In the genomic region with DNA sequence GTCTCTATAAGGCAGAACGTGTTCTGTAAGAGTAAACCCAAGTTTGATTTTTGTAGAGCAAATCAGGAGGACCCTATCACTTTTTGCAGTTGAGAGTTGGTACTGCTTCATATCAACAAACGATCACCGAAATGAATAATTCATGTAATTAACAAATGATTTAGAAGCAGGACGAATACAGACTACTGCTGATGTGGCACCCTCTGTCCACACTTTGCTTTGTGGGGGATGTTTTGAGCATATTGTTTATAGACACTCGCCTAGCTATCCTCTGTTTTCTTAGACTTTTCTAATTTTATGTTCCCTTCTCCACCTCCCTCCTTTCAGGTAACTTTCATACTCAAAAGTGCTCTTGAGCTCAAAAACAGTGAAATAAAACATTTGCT, we compare ENCODE assay signal across 2 cellular contexts.
TF ChIP-seq lines count a peak whose summit lies in the region.

No MANE protein-coding gene starts in this region.

TF ChIP-seq in A549, 52 proteins besides CTCF, POLR2A, EP300 and RAD21 (continued from another document):
- TF ChIP-seq EHF (CRISPR knock-in tag; IDR thresholded peaks at IDR 0.05) (no peak), TFCP2L1 (CRISPR knock-in tag; IDR thresholded peaks at IDR 0.05) (no peak), ZFP36 (IDR thresholded peaks at IDR 0.05; ENCODE audit: borderline replicate concordance, partially characterized antibody) (no peak)
- TF ChIP-seq, protein P1, sequence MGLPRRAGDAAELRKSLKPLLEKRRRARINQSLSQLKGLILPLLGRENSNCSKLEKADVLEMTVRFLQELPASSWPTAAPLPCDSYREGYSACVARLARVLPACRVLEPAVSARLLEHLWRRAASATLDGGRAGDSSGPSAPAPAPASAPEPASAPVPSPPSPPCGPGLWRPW (IDR thresholded peaks at IDR 0.05), result no peak
TF ChIP-seq in A549: peak in this region for 0.

TF ChIP-seq in GM12878, 131 proteins besides CTCF, POLR2A, EP300 and RAD21:
- TF ChIP-seq, protein P2, sequence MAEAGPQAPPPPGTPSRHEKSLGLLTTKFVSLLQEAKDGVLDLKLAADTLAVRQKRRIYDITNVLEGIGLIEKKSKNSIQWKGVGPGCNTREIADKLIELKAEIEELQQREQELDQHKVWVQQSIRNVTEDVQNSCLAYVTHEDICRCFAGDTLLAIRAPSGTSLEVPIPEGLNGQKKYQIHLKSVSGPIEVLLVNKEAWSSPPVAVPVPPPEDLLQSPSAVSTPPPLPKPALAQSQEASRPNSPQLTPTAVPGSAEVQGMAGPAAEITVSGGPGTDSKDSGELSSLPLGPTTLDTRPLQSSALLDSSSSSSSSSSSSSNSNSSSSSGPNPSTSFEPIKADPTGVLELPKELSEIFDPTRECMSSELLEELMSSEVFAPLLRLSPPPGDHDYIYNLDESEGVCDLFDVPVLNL (IDR thresholded peaks at IDR 0.05; ENCODE audit: low read depth, low read length), result no peak
- TF ChIP-seq, protein P3, sequence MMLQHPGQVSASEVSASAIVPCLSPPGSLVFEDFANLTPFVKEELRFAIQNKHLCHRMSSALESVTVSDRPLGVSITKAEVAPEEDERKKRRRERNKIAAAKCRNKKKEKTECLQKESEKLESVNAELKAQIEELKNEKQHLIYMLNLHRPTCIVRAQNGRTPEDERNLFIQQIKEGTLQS (IDR thresholded peaks at IDR 0.05; ENCODE audit: borderline replicate concordance, extremely low read depth, low read depth, low read length), result no peak
- TF ChIP-seq SUZ12 (IDR thresholded peaks at IDR 0.05; ENCODE audit: unreplicated experiment) (no peak), NR2C2 (IDR thresholded peaks at IDR 0.05; ENCODE audit: borderline replicate concordance, control insufficient read depth, insufficient read length, low read depth) (no peak), CREB1 (IDR thresholded peaks at IDR 0.05; ENCODE audit: low read depth) (no peak), IRF5 (IDR thresholded peaks at IDR 0.05; ENCODE audit: borderline replicate concordance) (no peak), NR2F1 (conservative IDR thresholded peaks at IDR 0.05) (no peak), GABPA (IDR thresholded peaks at IDR 0.05; ENCODE audit: low read depth) (no peak)
- TF ChIP-seq, protein P4, sequence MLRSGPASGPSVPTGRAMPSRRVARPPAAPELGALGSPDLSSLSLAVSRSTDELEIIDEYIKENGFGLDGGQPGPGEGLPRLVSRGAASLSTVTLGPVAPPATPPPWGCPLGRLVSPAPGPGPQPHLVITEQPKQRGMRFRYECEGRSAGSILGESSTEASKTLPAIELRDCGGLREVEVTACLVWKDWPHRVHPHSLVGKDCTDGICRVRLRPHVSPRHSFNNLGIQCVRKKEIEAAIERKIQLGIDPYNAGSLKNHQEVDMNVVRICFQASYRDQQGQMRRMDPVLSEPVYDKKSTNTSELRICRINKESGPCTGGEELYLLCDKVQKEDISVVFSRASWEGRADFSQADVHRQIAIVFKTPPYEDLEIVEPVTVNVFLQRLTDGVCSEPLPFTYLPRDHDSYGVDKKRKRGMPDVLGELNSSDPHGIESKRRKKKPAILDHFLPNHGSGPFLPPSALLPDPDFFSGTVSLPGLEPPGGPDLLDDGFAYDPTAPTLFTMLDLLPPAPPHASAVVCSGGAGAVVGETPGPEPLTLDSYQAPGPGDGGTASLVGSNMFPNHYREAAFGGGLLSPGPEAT (IDR thresholded peaks at IDR 0.05; ENCODE audit: low read depth), result no peak
